ENCODE assay signal across 37 cellular contexts in genomic region chr5:58503634-58504033, GRCh38. TPM values are rescaled to one million over a fixed set of nuclear protein-coding genes. Genes with fewer than 3 reads are reported as not detected.
"Had no signal": no experiment of that assay in that cellular context is flagged by ENCODE, and none has a peak within 500 bp of the region (broad histone marks: within the 10 kb centered on the region; RNA-seq: fewer than 3 reads in every experiment).

No MANE protein-coding gene starts in this region.

- H3K27ac Mint-ChIP-seq: activated B cell treated with CpG ODN at 0.5 μM for 24 hours; activated CD4-positive, alpha-beta memory T cell treated with anti-CD3 and anti-CD28 coated beads for 36 hours; activated naive CD8-positive, alpha-beta T cell treated with anti-CD3 and anti-CD28 coated beads for 36 hours; T-helper 1 cell treated with Interleukin-12 subunit alpha and Interleukin-12 subunit beta and Interleukin-4 antibody, amounts not matched to agents 30 μg/mL and 1 μg/mL, for 36 hours; T-helper 2 cell treated with Interferon-gamma antibody and Interleukin-4, amounts not matched to agents 5 μg/mL and 100 μg/mL, for 36 hours had no signal

- H3K4me3 ChIP-seq: Peyer's patch, SJSA1 had no signal

- H3K9me3 ChIP-seq: Peyer's patch, SJSA1, SK-N-SH had no signal

- H3K36me3 Mint-ChIP-seq: activated CD4-positive, alpha-beta memory T cell treated with anti-CD3 and anti-CD28 coated beads for 36 hours; activated naive CD8-positive, alpha-beta T cell treated with anti-CD3 and anti-CD28 coated beads for 36 hours had no signal

- H3K9ac ChIP-seq: SK-N-SH had no signal

- H3K4me3 Mint-ChIP-seq: activated B cell treated with CpG ODN at 0.5 μM for 24 hours; activated CD4-positive, alpha-beta memory T cell treated with anti-CD3 and anti-CD28 coated beads for 36 hours; activated naive CD8-positive, alpha-beta T cell treated with anti-CD3 and anti-CD28 coated beads for 36 hours; activated T-cell treated with anti-CD3 and anti-CD28 coated beads, Interleukin-2, amount 50 U/mL, for 4 hours; T-helper 1 cell treated with Interleukin-12 subunit alpha and Interleukin-12 subunit beta and Interleukin-4 antibody, amounts not matched to agents 30 μg/mL and 1 μg/mL, for 36 hours; T-helper 2 cell treated with Interferon-gamma antibody and Interleukin-4, amounts not matched to agents 5 μg/mL and 100 μg/mL, for 36 hours had no signal

- H3K4me1 Mint-ChIP-seq: activated naive CD8-positive, alpha-beta T cell treated with anti-CD3 and anti-CD28 coated beads for 36 hours had no signal

- H3K36me3 ChIP-seq: brain microvascular endothelial cell, Peyer's patch, SJSA1 had no signal

- H3K27me3 ChIP-seq: Peyer's patch had no signal

- DNase-seq: activated B cell treated with CpG ODN at 0.5 μM for 24 hours; activated CD4-positive, alpha-beta memory T cell treated with anti-CD3 and anti-CD28 coated beads for 36 hours; activated CD4-positive, alpha-beta T cell treated with anti-CD3 and anti-CD28 coated beads for 4 hours; activated CD4-positive, alpha-beta T cell treated with anti-CD3 and anti-CD28 coated beads, Interleukin-2, amount 50 U/mL, for 1 hour; activated CD4-positive, CD25-positive, alpha-beta regulatory T cell treated with anti-CD3 and anti-CD28 coated beads, Interleukin-2, amount 50 U/mL, for 72 hours; activated CD8-positive, alpha-beta memory T cell treated with anti-CD3 and anti-CD28 coated beads, Interleukin-2, amount 50 U/mL, for 4 hours; activated effector memory CD4-positive, alpha-beta T cell treated with Interleukin-2 at 50 U/mL for 16 hours; activated naive CD4-positive, alpha-beta T cell; activated naive CD4-positive, alpha-beta T cell treated with anti-CD3 and anti-CD28 coated beads, Interleukin-2, amount 50 U/mL, for 16 hours; activated naive CD8-positive, alpha-beta T cell treated with anti-CD3 and anti-CD28 coated beads for 36 hours; activated T-cell treated with anti-CD3 and anti-CD28 coated beads for 4 hours; activated T-cell treated with anti-CD3 and anti-CD28 coated beads, Interleukin-2, amount 50 U/mL, for 4 hours; amniotic stem cell; aorta; central memory CD4-positive, alpha-beta T cell; KG1; MM.1S; MV-4-11; NCI-H1105; NCI-H1417 treated with DMSO at 0.1 percent for 48 hours; NCI-H187 treated with DMSO at 0.1 percent for 48 hours; NCI-H2081 treated with DMSO at 0.1 percent for 48 hours; NCI-H446; NCI-H510A treated with DMSO at 0.1 percent for 48 hours; NCI-H526 treated with DMSO at 0.1 percent for 48 hours; NK-92 treated with Interleukin-12 subunit alpha and Interleukin-12 subunit beta, amount 100 ng/mL, for 24 hours; PC-3; Peyer's patch; RPMI8226; SHP77 treated with DMSO at 0.1 percent for 48 hours; SK-N-SH had no signal

- H3K27me3 Mint-ChIP-seq: activated B cell treated with CpG ODN at 0.5 μM for 24 hours; activated naive CD8-positive, alpha-beta T cell treated with anti-CD3 and anti-CD28 coated beads for 36 hours had no signal

- H3K27ac ChIP-seq: brain microvascular endothelial cell, Peyer's patch, SJSA1 had no signal

- H3K9me2 ChIP-seq: SK-N-SH had no signal

- H3K4me2 ChIP-seq: SK-N-SH had no signal

- H3K9me3 Mint-ChIP-seq: activated CD4-positive, alpha-beta memory T cell treated with anti-CD3 and anti-CD28 coated beads for 36 hours; activated naive CD8-positive, alpha-beta T cell treated with anti-CD3 and anti-CD28 coated beads for 36 hours; activated T-cell treated with anti-CD3 and anti-CD28 coated beads, Interleukin-2, amount 50 U/mL, for 4 hours; T-helper 1 cell treated with Interleukin-12 subunit alpha and Interleukin-12 subunit beta and Interleukin-4 antibody, amounts not matched to agents 30 μg/mL and 1 μg/mL, for 36 hours; T-helper 2 cell treated with Interferon-gamma antibody and Interleukin-4, amounts not matched to agents 5 μg/mL and 100 μg/mL, for 36 hours had no signal

- ATAC-seq: activated T-cell treated with anti-CD3 and anti-CD28 coated beads, Interleukin-2, amount 50 U/mL, for 4 hours; PC-3 had no signal

- H3K4me1 ChIP-seq: Peyer's patch, SJSA1 had no signal

RNA-seq across cellular contexts. Expression of gene GAPT, which starts 12.4 kb away (rescaled TPM):
- total RNA-seq: activated CD4-positive, alpha-beta memory T cell treated with anti-CD3 and anti-CD28 coated beads for 36 hours; activated T-cell treated with anti-CD3 and anti-CD28 coated beads, Interleukin-2, amount 50 U/mL, for 4 hours; cerebellum; LHCN-M2; PC-3; SJSA1 had no signal
- polyA plus RNA-seq: SK-N-SH had no signal
